8 cellular contexts compared by ENCODE assay signal in the genomic region with DNA sequence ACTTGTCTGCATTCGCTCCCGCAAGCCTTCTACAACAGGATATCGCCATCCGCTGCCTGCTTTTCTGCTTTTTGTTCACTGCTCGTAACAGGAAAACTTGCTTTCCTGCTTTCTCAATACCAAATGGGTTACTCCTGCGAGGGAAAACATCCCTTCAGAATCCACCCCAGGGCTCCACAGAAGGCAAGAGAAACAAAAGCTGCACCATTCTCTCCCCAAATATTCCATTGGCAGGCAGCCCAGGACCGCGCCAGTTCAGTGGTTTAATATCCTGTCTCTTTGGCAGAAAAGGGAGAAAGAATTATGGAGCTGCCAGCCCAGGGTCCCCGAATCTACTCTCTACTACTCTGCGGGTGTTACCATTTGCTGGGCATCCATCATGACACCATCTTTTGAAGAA.
A peak's percentile ranks its signal among the peaks of the same experiment; 100 is the strongest.
DNase-seq lines count a peak whose midpoint lies in the region; ATAC-seq and TF ChIP-seq lines count a peak whose summit lies in the region.

No MANE protein-coding gene starts in this region.

- H3K27me3 Mint-ChIP-seq in chondrocyte (ENCODE audit: low read depth): no peaks in the 10 kb centered on the region

- H3K9me3 Mint-ChIP-seq in chondrocyte (ENCODE audit: low read depth): peaks cover 12% of the 10 kb centered on the region

- DNase-seq in AG10803 (ENCODE audit: low read depth) (peak; percentile 49), NCI-H1105 treated with DMSO at 0.1 percent for 48 hours (lab: John Stamatoyannopoulos, UW) (peak; percentile 63), chondrocyte (ENCODE audit: low spot score) (no peak), iPS-NIHi11 (ENCODE audit: low spot score) (no peak)

- H3K4me3 ChIP-seq in AG10803 (ENCODE audit: low read length) (no peak overlapping the region), muscle layer of duodenum (ENCODE audit: low read depth in 1 of 2, low read length in 2 of 2) (peak overlapping the region; percentile 13 to 40)

- peaks cover 5% of the 10 kb centered on the region for H3K36me3 Mint-ChIP-seq in chondrocyte (ENCODE audit: low read depth)

- peak overlapping the region; percentile 67 for H3K27ac ChIP-seq in muscle layer of duodenum (ENCODE audit: low read length)

- H3K9me3 ChIP-seq in muscle layer of duodenum (ENCODE audit: control insufficient read depth in 1 of 2, low read length in 2 of 2): no peaks in the 10 kb centered on the region

- no peaks in the 10 kb centered on the region for H3K27me3 ChIP-seq in muscle layer of duodenum (ENCODE audit: low read depth, low read length)

- TF ChIP-seq CTCF in AG10803 (conservative IDR thresholded peaks at IDR 0.05; ENCODE audit: low read length) (no peak), chondrocyte (IDR thresholded peaks at IDR 0.05) (no peak)

- no peak overlapping the region for H3K4me3 Mint-ChIP-seq in chondrocyte (ENCODE audit: unreplicated experiment)

- peak overlapping the region; percentile 39 for H3K27ac Mint-ChIP-seq in chondrocyte (ENCODE audit: unreplicated experiment)

- peaks cover 18 to 66% of the 10 kb centered on the region in 2 donors for H3K4me1 ChIP-seq in muscle layer of duodenum (ENCODE audit: control insufficient read depth in 1 of 2, insufficient read depth in 2 of 2, low read length in 2 of 2)

- no peaks in the 10 kb centered on the region for H3K36me3 ChIP-seq in muscle layer of duodenum (ENCODE audit: control insufficient read depth in 1 of 2, insufficient read depth in 2 of 2, low read length in 2 of 2)

- ATAC-seq in GM19328 (IDR thresholded peaks at IDR 0.05; ENCODE audit: unreplicated experiment) (no peak), HG03135 (IDR thresholded peaks at IDR 0.05; ENCODE audit: unreplicated experiment) (no peak), HG02763 (IDR thresholded peaks at IDR 0.05; ENCODE audit: unreplicated experiment) (no peak)

- H3K4me1 Mint-ChIP-seq in chondrocyte (ENCODE audit: low read depth): peaks cover 59% of the 10 kb centered on the region

Comparison
In these comparisons a context has a peak if more than half of its experiments do, and no peak if none do; other contexts are left out.
1. DNase-seq: peak in AG10803 (single experiment) and NCI-H1105 treated with DMSO at 0.1 percent for 48 hours (single experiment); none in chondrocyte (single experiment) and iPS-NIHi11 (single experiment).